In genomic region chr10:3754727-3755439, GRCh38 we compare ENCODE assay signal across 9 cellular contexts. TPM values are rescaled to one million over a fixed set of nuclear protein-coding genes. Genes with fewer than 3 reads are reported as not detected.
DNase-seq lines count a peak whose midpoint lies in the region; ATAC-seq and TF ChIP-seq lines count a peak whose summit lies in the region.
"Had no signal": no experiment of that assay in that cellular context is flagged by ENCODE, and none has a peak within 500 bp of the region (broad histone marks: within the 10 kb centered on the region; RNA-seq: fewer than 3 reads in every experiment).

No MANE protein-coding gene starts in this region.

- intact Hi-C loops in posterior vena cava (cut with DNase I), result no loop called here

- TF ChIP-seq POLR2A in gastroesophageal sphincter (IDR thresholded peaks at IDR 0.05), result no peak

- peaks cover 0 to 30% (median 11%) of the 10 kb centered on the region in 3 donors for H3K4me1 ChIP-seq in gastroesophageal sphincter

- H3K9me3 ChIP-seq in gastroesophageal sphincter, result no peaks in the 10 kb centered on the region

- H3K4me3 ChIP-seq in gastroesophageal sphincter (no peak overlapping the region), skin epidermis (no peak overlapping the region)

- DNase-seq in activated CD4-positive, CD25-positive, alpha-beta regulatory T cell treated with anti-CD3 and anti-CD28 coated beads, Interleukin-2, amount 50 U/mL, for 72 hours, result no peak
- DNase-seq in T-helper 22 cell (ENCODE audit: low read depth) (peak; percentile 45), hippocampal formation (lab: John Stamatoyannopoulos, UW) (no peak), NCI-H2081 treated with DMSO at 0.1 percent for 48 hours (lab: John Stamatoyannopoulos, UW) (no peak), posterior vena cava (ENCODE audit: low spot score) (no peak)
- DNase-seq: AML-193 had no signal

- peak; percentile 53 to 59 for ATAC-seq in activated CD4-positive, CD25-positive, alpha-beta regulatory T cell treated with anti-CD3 and anti-CD28 coated beads, Interleukin-2, amount 50 U/mL, for 24 hours
- peak; percentile 80 for ATAC-seq in gastroesophageal sphincter

- H3K27me3 ChIP-seq in gastroesophageal sphincter, result no peaks in the 10 kb centered on the region

- TF ChIP-seq EP300 in gastroesophageal sphincter (IDR thresholded peaks at IDR 0.05), result no peak

- 28 to 63% methylated on average over 9 of the region's 9 CpGs for WGBS in gastroesophageal sphincter (ENCODE audit: low coverage in 1 of 2), 2 donors

- no peak for TF ChIP-seq CTCF in gastroesophageal sphincter (IDR thresholded peaks at IDR 0.05)

- H3K27ac ChIP-seq in gastroesophageal sphincter, result peak overlapping the region in 3 of 4 donors; percentile 14 to 38 (median 33)
- peak overlapping the region in 16 of 21 experiments; percentile 12 to 91 (median 50) for H3K27ac ChIP-seq in skin epidermis

- no peaks in the 10 kb centered on the region for H3K36me3 ChIP-seq in gastroesophageal sphincter

RNA-seq across cellular contexts. Expression of gene KLF6, which starts 30.1 kb away (rescaled TPM):
- 100 to 1,000 TPM in 2 of 4 donors, 10 to 100 TPM in 2; 90.3 to 113 (median 105) TPM for total RNA-seq in gastroesophageal sphincter
- total RNA-seq in posterior vena cava, result 100 to 1,000 TPM; 183 to 493 TPM
